ENCODE assay signal across 9 cellular contexts in genomic region chrX:47311857-47312774, GRCh38. TPM values are rescaled to one million over a fixed set of nuclear protein-coding genes. Genes with fewer than 3 reads are reported as not detected.
DNase-seq lines count a peak whose midpoint lies in the region; ATAC-seq and TF ChIP-seq lines count a peak whose summit lies in the region.
"Had no signal": no experiment of that assay in that cellular context is flagged by ENCODE, and none has a peak within 500 bp of the region (broad histone marks: within the 10 kb centered on the region; RNA-seq: fewer than 3 reads in every experiment).

No MANE protein-coding gene starts in this region.

- WGBS in gastroesophageal sphincter (ENCODE audit: low coverage in 1 of 2), 2 donors = 25 to 42% methylated on average over 4 to 15 of the region's 19 CpGs

- no peak for TF ChIP-seq EP300 in gastroesophageal sphincter (IDR thresholded peaks at IDR 0.05)

- peak; percentile 74 to 76 for ATAC-seq in activated T-cell treated with anti-CD3 and anti-CD28 coated beads, Interleukin-2, amount 50 U/mL, for 72 hours (replicated peaks in 1 of 2)
- ATAC-seq in gastroesophageal sphincter (no peak), HG02981 (IDR thresholded peaks at IDR 0.05; ENCODE audit: unreplicated experiment) (no peak), GM19452 (IDR thresholded peaks at IDR 0.05; ENCODE audit: unreplicated experiment) (no peak)

- H3K36me3 Mint-ChIP-seq in activated T-cell treated with anti-CD3 and anti-CD28 coated beads, Interleukin-2, amount 50 U/mL, for 72 hours (ENCODE audit: insufficient read depth in 2 of 2) = no peaks in the 10 kb centered on the region

- H3K27me3 Mint-ChIP-seq in activated T-cell treated with anti-CD3 and anti-CD28 coated beads, Interleukin-2, amount 50 U/mL, for 72 hours (ENCODE audit: low read depth) = peaks cover 13% of the 10 kb centered on the region

- no peaks in the 10 kb centered on the region for H3K4me1 ChIP-seq in cardiac muscle cell (ENCODE audit: low read depth)
- no peaks in the 10 kb centered on the region for H3K4me1 ChIP-seq in gastroesophageal sphincter

- H3K27ac Mint-ChIP-seq in activated T-cell treated with anti-CD3 and anti-CD28 coated beads, Interleukin-2, amount 50 U/mL, for 72 hours = no peak overlapping the region

- DNase-seq in cardiac muscle cell (ENCODE audit: low read depth in 1 of 2, low spot score in 1 of 2) = peak; percentile 46 to 80
- no peak for DNase-seq in cardiac septum (ENCODE audit: low spot score)
- DNase-seq in NOMO-1 (lab: John Stamatoyannopoulos, UW; ENCODE audit: unreplicated experiment in 2 of 2) = peak; percentile 41 to 56
- peak; percentile 54 to 57 for DNase-seq in activated T-cell treated with anti-CD3 and anti-CD28 coated beads, Interleukin-2, amount 50 U/mL, for 72 hours
- peak; percentile 40 for DNase-seq in retinal pigment epithelial cell (ENCODE audit: low read depth)

- H3K27me3 ChIP-seq in cardiac muscle cell (no peaks in the 10 kb centered on the region), gastroesophageal sphincter (no peaks in the 10 kb centered on the region)

- peak; percentile 69 for TF ChIP-seq CTCF in cardiac muscle cell (IDR thresholded peaks at IDR 0.05; ENCODE audit: low read depth, low read length)
- TF ChIP-seq CTCF in gastroesophageal sphincter (IDR thresholded peaks at IDR 0.05) = peak in 3 of 4 experiments; percentile 32 to 46 (median 33)
- TF ChIP-seq CTCF in retinal pigment epithelial cell (conservative IDR thresholded peaks at IDR 0.05; ENCODE audit: low read depth, low read length) = peak; percentile 69

- no peaks in the 10 kb centered on the region for H3K36me3 ChIP-seq in cardiac muscle cell
- no peaks in the 10 kb centered on the region for H3K36me3 ChIP-seq in gastroesophageal sphincter

- no peaks in the 10 kb centered on the region for H3K9me3 Mint-ChIP-seq in activated T-cell treated with anti-CD3 and anti-CD28 coated beads, Interleukin-2, amount 50 U/mL, for 72 hours

- no peak for TF ChIP-seq POLR2A in gastroesophageal sphincter (IDR thresholded peaks at IDR 0.05)

- intact Hi-C loops in cardiac septum (cut with DNase I) = no loop called here

- no peak overlapping the region for H3K27ac ChIP-seq in cardiac muscle cell
- H3K27ac ChIP-seq in gastroesophageal sphincter = no peak overlapping the region

- H3K9me3 ChIP-seq in cardiac muscle cell (ENCODE audit: low read depth) = no peaks in the 10 kb centered on the region
- H3K9me3 ChIP-seq in gastroesophageal sphincter = no peaks in the 10 kb centered on the region

- no peak overlapping the region for H3K4me3 ChIP-seq in cardiac muscle cell
- no peak overlapping the region for H3K4me3 ChIP-seq in gastroesophageal sphincter
- no peak overlapping the region for H3K4me3 ChIP-seq in retinal pigment epithelial cell (ENCODE audit: low read length)

- H3K4me1 Mint-ChIP-seq in activated T-cell treated with anti-CD3 and anti-CD28 coated beads, Interleukin-2, amount 50 U/mL, for 72 hours (ENCODE audit: low read depth) = no peaks in the 10 kb centered on the region

- H3K4me3 Mint-ChIP-seq in activated T-cell treated with anti-CD3 and anti-CD28 coated beads, Interleukin-2, amount 50 U/mL, for 72 hours = no peak overlapping the region

RNA-seq across cellular contexts. Expression of gene ZNF157, which starts 58.3 kb away (rescaled TPM):
- total RNA-seq in cardiac muscle cell (0.12 and 0.49 TPM in 2 replicates), cardiac septum (0.11 TPM), gastroesophageal sphincter (under 1 TPM in 1 of 4 donors, not detected in 3; 0.31 TPM)
- polyA plus RNA-seq in cardiac muscle cell = 1.00 TPM in 1 of 2 replicates, not detected in the other
- under 1 TPM; 0.60 to 0.67 TPM for total RNA-seq in activated T-cell treated with anti-CD3 and anti-CD28 coated beads, Interleukin-2, amount 50 U/mL, for 72 hours
- total RNA-seq: glomerular endothelial cell had no signal

Comparison
In these comparisons a context has a peak if more than half of its experiments do, and no peak if none do; other contexts are left out.
1. ATAC-seq: peak in activated T-cell treated with anti-CD3 and anti-CD28 coated beads, Interleukin-2, amount 50 U/mL, for 72 hours (2 of 2); none in gastroesophageal sphincter (single experiment), HG02981 (single experiment) and GM19452 (single experiment).
2. Peak in every context shown above with its lines, with median percentiles within 50 percentile points of each other: CTCF ChIP-seq.